Comparison of ENCODE assay signal across 16 cellular contexts in genomic region chr17:39774043-39774442, GRCh38. TPM values are rescaled to one million over a fixed set of nuclear protein-coding genes. Genes with fewer than 3 reads are reported as not detected.
DNase-seq lines count a peak whose midpoint lies in the region; ATAC-seq and TF ChIP-seq lines count a peak whose summit lies in the region.
"Had no signal": no experiment of that assay in that cellular context is flagged by ENCODE, and none has a peak within 500 bp of the region (broad histone marks: within the 10 kb centered on the region; RNA-seq: fewer than 3 reads in every experiment).

No MANE protein-coding gene starts in this region.

- no peaks in the 10 kb centered on the region for H3K27me3 Mint-ChIP-seq in activated naive CD8-positive, alpha-beta T cell treated with anti-CD3 and anti-CD28 coated beads, Interleukin-2, amount 10 ng/mL, durations not matched to agents 7 days and 5 days
- H3K27me3 Mint-ChIP-seq in naive thymus-derived CD8-positive, alpha-beta T cell: no peaks in the 10 kb centered on the region

- H3K4me3 ChIP-seq in KMS-11 (IDR thresholded peaks at IDR 0.05; ENCODE audit: insufficient read depth, low read depth, low read length): no peak overlapping the region
- H3K4me3 ChIP-seq: hepatocyte had no signal

- H3K79me2 ChIP-seq in KMS-11 (ENCODE audit: insufficient read depth, low read depth): peaks cover 65% of the 10 kb centered on the region
- H3K79me2 ChIP-seq: hepatocyte had no signal

- no peak for ATAC-seq in activated naive CD8-positive, alpha-beta T cell treated with anti-CD3 and anti-CD28 coated beads, Interleukin-2, amount 10 ng/mL, durations not matched to agents 7 days and 5 days (ENCODE audit: low read depth)
- no peak for ATAC-seq in naive thymus-derived CD8-positive, alpha-beta T cell

- peaks cover 6% of the 10 kb centered on the region; the same call in 1 of the 2 replicates for H3K36me3 ChIP-seq in KMS-11 (ENCODE audit: insufficient read depth)

- DNase-seq in DMS53 (lab: John Stamatoyannopoulos, UW) (peak; percentile 8), DMS53 treated with DMSO at 0.1 percent for 48 hours (lab: John Stamatoyannopoulos, UW; ENCODE audit: unreplicated experiment) (no peak), SW480 (ENCODE audit: low spot score) (no peak), HuH-7 (ENCODE audit: low spot score) (no peak), SHP77 treated with DMSO at 0.1 percent for 48 hours (lab: John Stamatoyannopoulos, UW) (no peak)
- no peak for DNase-seq in activated naive CD8-positive, alpha-beta T cell treated with anti-CD3 and anti-CD28 coated beads, Interleukin-2, amount 10 ng/mL, durations not matched to agents 7 days and 5 days
- DNase-seq in naive thymus-derived CD8-positive, alpha-beta T cell: no peak
- DNase-seq: NCI-H1417 treated with DMSO at 0.1 percent for 48 hours, NCI-H510A treated with DMSO at 0.1 percent for 48 hours, occipital lobe, Right ventricle myocardium superior had no signal

- no peaks in the 10 kb centered on the region for H3K27me3 ChIP-seq in KMS-11 (ENCODE audit: insufficient read depth, low read depth)
- H3K27me3 ChIP-seq: hepatocyte had no signal

- H3K4me1 Mint-ChIP-seq in activated naive CD8-positive, alpha-beta T cell treated with anti-CD3 and anti-CD28 coated beads, Interleukin-2, amount 10 ng/mL, durations not matched to agents 7 days and 5 days: peaks cover 81% of the 10 kb centered on the region
- peaks cover 49 to 97% (median 94%) of the 10 kb centered on the region in 4 donors for H3K4me1 Mint-ChIP-seq in naive thymus-derived CD8-positive, alpha-beta T cell

- no peak for TF ChIP-seq CTCF in KMS-11 (conservative IDR thresholded peaks at IDR 0.05; ENCODE audit: low read depth, low read length)

- H2AFZ ChIP-seq in KMS-11 (ENCODE audit: low read depth): no peak overlapping the region
- H2AFZ ChIP-seq: hepatocyte had no signal

- peak overlapping the region; percentile 57; the same call in 1 of the 2 replicates for H3K9ac ChIP-seq in KMS-11

- H3K27ac ChIP-seq in KMS-11: peak overlapping the region; percentile 89
- H3K27ac ChIP-seq: 22Rv1, epithelial cell of prostate, hepatocyte had no signal

- H3K27ac Mint-ChIP-seq in activated naive CD8-positive, alpha-beta T cell treated with anti-CD3 and anti-CD28 coated beads, Interleukin-2, amount 10 ng/mL, durations not matched to agents 7 days and 5 days: peak overlapping the region; percentile 81
- H3K27ac Mint-ChIP-seq in naive thymus-derived CD8-positive, alpha-beta T cell: peak overlapping the region; percentile 93 to 100 (median 95)
- H3K27ac Mint-ChIP-seq: type B pancreatic cell had no signal

- peaks cover 99% of the 10 kb centered on the region for H3K4me1 ChIP-seq in KMS-11 (ENCODE audit: low read depth, poor library complexity, severe bottlenecking)

- POLR2A ChIA-PET in activated naive CD8-positive, alpha-beta T cell treated with anti-CD3 and anti-CD28 coated beads, Interleukin-2, amount 10 ng/mL, durations not matched to agents 7 days and 5 days (lab: Charles Lee): interaction anchor here (1.8 kb wide), 1 partner anchor 19 kb away, joined by 5 read pairs; no protein-coding TSS in a partner anchor
- POLR2A ChIA-PET in naive thymus-derived CD8-positive, alpha-beta T cell (lab: Charles Lee): interaction anchor here (4.0 to 7.1 kb wide), 2 partner anchors 15 to 20 kb away, joined by 15 to 64 read pairs; no protein-coding TSS in a partner anchor

- no peaks in the 10 kb centered on the region for H4K20me1 ChIP-seq in KMS-11 (ENCODE audit: insufficient read depth)

- H3K36me3 Mint-ChIP-seq in activated naive CD8-positive, alpha-beta T cell treated with anti-CD3 and anti-CD28 coated beads, Interleukin-2, amount 10 ng/mL, durations not matched to agents 7 days and 5 days: peaks cover 24% of the 10 kb centered on the region
- H3K36me3 Mint-ChIP-seq in naive thymus-derived CD8-positive, alpha-beta T cell: peaks cover 0 to 43% (median 20%) of the 10 kb centered on the region in 3 donors
- H3K36me3 Mint-ChIP-seq: type B pancreatic cell had no signal

- H3K4me2 ChIP-seq in KMS-11: peak overlapping the region; percentile 98
- H3K4me2 ChIP-seq: hepatocyte had no signal

- peak overlapping the region; percentile 69 for H3K4me3 Mint-ChIP-seq in activated naive CD8-positive, alpha-beta T cell treated with anti-CD3 and anti-CD28 coated beads, Interleukin-2, amount 10 ng/mL, durations not matched to agents 7 days and 5 days
- H3K4me3 Mint-ChIP-seq in naive thymus-derived CD8-positive, alpha-beta T cell: peak overlapping the region; percentile 54 to 95 (median 83)
- H3K4me3 Mint-ChIP-seq: type B pancreatic cell had no signal

- H3K9me3 Mint-ChIP-seq in activated naive CD8-positive, alpha-beta T cell treated with anti-CD3 and anti-CD28 coated beads, Interleukin-2, amount 10 ng/mL, durations not matched to agents 7 days and 5 days: no peaks in the 10 kb centered on the region
- no peaks in the 10 kb centered on the region for H3K9me3 Mint-ChIP-seq in naive thymus-derived CD8-positive, alpha-beta T cell
- H3K9me3 Mint-ChIP-seq: type B pancreatic cell had no signal

RNA-seq across cellular contexts. Expression of gene GRB7, which starts 36.3 kb away (rescaled TPM):
- total RNA-seq in activated naive CD8-positive, alpha-beta T cell treated with anti-CD3 and anti-CD28 coated beads, Interleukin-2, amount 10 ng/mL, durations not matched to agents 7 days and 5 days: under 1 TPM; 0.37 to 0.61 TPM
- not detected for total RNA-seq in naive thymus-derived CD8-positive, alpha-beta T cell
- polyA plus RNA-seq in naive thymus-derived CD8-positive, alpha-beta T cell: not detected
- total RNA-seq: occipital lobe had no signal

RNA-seq across cellular contexts. Expression of gene MIEN1, which starts 43.7 kb away (rescaled TPM):
- 10 to 100 TPM; 38.1 to 38.6 TPM for total RNA-seq in activated naive CD8-positive, alpha-beta T cell treated with anti-CD3 and anti-CD28 coated beads, Interleukin-2, amount 10 ng/mL, durations not matched to agents 7 days and 5 days
- total RNA-seq in naive thymus-derived CD8-positive, alpha-beta T cell: 10 to 100 TPM; 28.9 to 33.2 TPM
- polyA plus RNA-seq in naive thymus-derived CD8-positive, alpha-beta T cell: 10 to 100 TPM; 75.6 to 81.6 (median 76.7) TPM
